13 cellular contexts compared by ENCODE assay signal in genomic region chr3:129599073-129599472, GRCh38. TPM values are rescaled to one million over a fixed set of nuclear protein-coding genes. Genes with fewer than 3 reads are reported as not detected.
DNase-seq lines count a peak whose midpoint lies in the region; ATAC-seq, FAIRE-seq and TF ChIP-seq lines count a peak whose summit lies in the region.
"Had no signal": no experiment of that assay in that cellular context is flagged by ENCODE, and none has a peak within 500 bp of the region (broad histone marks: within the 10 kb centered on the region; RNA-seq: fewer than 3 reads in every experiment).

No MANE protein-coding gene starts in this region.

- peaks cover 0 to 5% of the 10 kb centered on the region in 2 experiments; a peak in 2 of 5 replicates for H3K36me3 ChIP-seq in HepG2 (replicated peaks in 1 of 2; ENCODE audit: control insufficient read depth in 1 of 2, insufficient read depth in 2 of 2, low read length in 2 of 2)
- no peaks in the 10 kb centered on the region for H3K36me3 ChIP-seq in right lobe of liver
- peaks cover 0 to 16% (median 0%) of the 10 kb centered on the region in 4 donors for H3K36me3 ChIP-seq in esophagus muscularis mucosa
- no peaks in the 10 kb centered on the region for H3K36me3 ChIP-seq in osteoblast (ENCODE audit: insufficient read depth, low read length)

- intact Hi-C loops in HepG2 (cut with micrococcal nuclease; ENCODE audit: unreplicated experiment), result no loop called here
- intact Hi-C loops in right lobe of liver (cut with DNase I), result no loop called here
- intact Hi-C loops in esophagus muscularis mucosa (cut with DNase I), result no loop called here

- no peaks in the 10 kb centered on the region for H3K27me3 ChIP-seq in HepG2 (ENCODE audit: control insufficient read depth in 1 of 2, insufficient read depth in 2 of 2, low read length in 2 of 2)
- no peaks in the 10 kb centered on the region for H3K27me3 ChIP-seq in right lobe of liver
- no peaks in the 10 kb centered on the region for H3K27me3 ChIP-seq in esophagus muscularis mucosa
- no peaks in the 10 kb centered on the region for H3K27me3 ChIP-seq in osteoblast (ENCODE audit: insufficient read depth, low read length)

- H3K9me3 ChIP-seq in HepG2 (ENCODE audit: low read length) (no peaks in the 10 kb centered on the region), right lobe of liver (no peaks in the 10 kb centered on the region), esophagus muscularis mucosa (no peaks in the 10 kb centered on the region), osteoblast (ENCODE audit: low read depth, low read length) (no peaks in the 10 kb centered on the region)

- no peak for FAIRE-seq in HepG2 (lab: Jason Lieb, UNC)

- ATAC-seq in HepG2 (no peak), right lobe of liver (no peak), HG03196 (IDR thresholded peaks at IDR 0.05; ENCODE audit: unreplicated experiment) (no peak), HG02678 (IDR thresholded peaks at IDR 0.05; ENCODE audit: unreplicated experiment) (no peak)

- H3K4me1 ChIP-seq in HepG2 (ENCODE audit: insufficient read depth, low read length) (peaks cover 96% of the 10 kb centered on the region), right lobe of liver (peaks cover 0 to 14% (median 6%) of the 10 kb centered on the region in 4 donors), esophagus muscularis mucosa (peaks cover 77 to 100% (median 99%) of the 10 kb centered on the region in 4 donors), osteoblast (ENCODE audit: insufficient read depth, low read length) (peaks cover 86% of the 10 kb centered on the region)

- 91% methylated on average over 9 of the region's 19 CpGs for WGBS in HepG2 (ENCODE audit: low lambda C conversion rate)
- 85% methylated on average over 10 of the region's 19 CpGs for WGBS in right lobe of liver (ENCODE audit: insufficient coverage, low coverage, low lambda C conversion rate, missing lambda C conversion rate)
- WGBS in esophagus muscularis mucosa, result 88% methylated on average over 18 of the region's 19 CpGs

- no peak for TF ChIP-seq RAD21 in HepG2 (CRISPR knock-in tag; IDR thresholded peaks at IDR 0.05)

- POLR2A ChIA-PET in HepG2 (lab: Yijun Ruan, JAX), result no interaction called here

- H3K4me3 ChIP-seq in HepG2 (replicated peaks in 1 of 3; ENCODE audit: insufficient read depth in 1 of 3, low read depth in 2 of 3, low read length in 3 of 3) (no peak overlapping the region), right lobe of liver (no peak overlapping the region), esophagus muscularis mucosa (no peak overlapping the region), osteoblast (ENCODE audit: insufficient read depth, low read length) (peak overlapping the region; percentile 20)

- no peak overlapping the region for H3K9ac ChIP-seq in HepG2 (ENCODE audit: insufficient read depth, low read depth, low read length)

- H4K20me1 ChIP-seq in HepG2 (ENCODE audit: insufficient read depth, low read length), result peaks cover 30% of the 10 kb centered on the region
- H4K20me1 ChIP-seq in osteoblast (ENCODE audit: insufficient read depth, low read length), result peaks cover 53% of the 10 kb centered on the region

- H3K27ac ChIP-seq in HepG2 (ENCODE audit: extremely low read length, insufficient read depth, low read length) (no peak overlapping the region), right lobe of liver (peak overlapping the region in 1 of 3 donors; percentile 77), esophagus muscularis mucosa (replicated peaks in 1 of 4) (peak overlapping the region; percentile 76 to 83 (median 80)), osteoblast (ENCODE audit: low read depth, low read length) (peak overlapping the region; percentile 96)

- TF ChIP-seq EP300 in HepG2 (IDR thresholded peaks at IDR 0.05; ENCODE audit: low read depth in 2 of 2, low read length in 2 of 2) (no peak), HepG2 (CRISPR knock-in tag; IDR thresholded peaks at IDR 0.05; ENCODE audit: borderline replicate concordance) (no peak), esophagus muscularis mucosa (IDR thresholded peaks at IDR 0.05) (no peak)

- H3K79me2 ChIP-seq in HepG2 (ENCODE audit: insufficient read depth, low read length) (peaks cover 80% of the 10 kb centered on the region), osteoblast (ENCODE audit: insufficient read depth, low read length) (peaks cover 91% of the 10 kb centered on the region)

- DNase-seq in HepG2 (ENCODE audit: low spot score), result no peak
- DNase-seq in right lobe of liver, result no peak
- DNase-seq in esophagus muscularis mucosa (ENCODE audit: extremely low spot score), result no peak
- no peak for DNase-seq in osteoblast (ENCODE audit: insufficient read length, low spot score, missing footprints)
- DNase-seq in HuH-7.5 (ENCODE audit: low spot score), result no peak
- no peak for DNase-seq in NCI-H748 treated with DMSO at 0.1 percent for 48 hours (lab: John Stamatoyannopoulos, UW)
- DNase-seq: activated T-cell treated with anti-CD3 and anti-CD28 coated beads for 4 hours; NCI-H510A; SIG-M5; stimulated activated CD4-positive, alpha-beta T cell treated with anti-CD3 and anti-CD28 coated beads, Interleukin-2, amount 100 ng/mL, for 48 hours had no signal

- no TSS peak for BruUV-seq in HepG2 (replicated peaks; lab: Mats Ljungman, UMichigan)

- H3K4me2 ChIP-seq in HepG2 (ENCODE audit: low read depth, low read length) (no peak overlapping the region), osteoblast (ENCODE audit: insufficient read depth, low read length) (peak overlapping the region; percentile 25)

- in situ Hi-C loops in HepG2 (cut with HindIII; ENCODE audit: extremely low pct_ligation_motif_present, low pct_unique_long_range_greater_than_20kb), result no loop called here

- H2AFZ ChIP-seq in HepG2 (ENCODE audit: low read length) (no peak overlapping the region), osteoblast (ENCODE audit: low read length) (no peak overlapping the region)

- TF ChIP-seq CTCF in HepG2 (CRISPR knock-in tag; IDR thresholded peaks at IDR 0.05) (no peak), right lobe of liver (IDR thresholded peaks at IDR 0.05) (no peak), esophagus muscularis mucosa (IDR thresholded peaks at IDR 0.05) (no peak), osteoblast (IDR thresholded peaks at IDR 0.05; ENCODE audit: extremely low read depth, low read depth, low read length) (no peak)

- TF ChIP-seq POLR2A in HepG2 (IDR thresholded peaks at IDR 0.05; ENCODE audit: insufficient read depth in 1 of 2, low read depth in 2 of 2, low read length in 2 of 2), result no peak
- TF ChIP-seq POLR2A in right lobe of liver (IDR thresholded peaks at IDR 0.05), result no peak
- TF ChIP-seq POLR2A in esophagus muscularis mucosa (IDR thresholded peaks at IDR 0.05; ENCODE audit: low read depth), result no peak

- CTCF ChIA-PET in HepG2 (lab: Yijun Ruan, JAX; ENCODE audit: low intra/inter-chr PET ratio, low total read pairs), result no interaction called here

RNA-seq across cellular contexts. Expression of gene PLXND1, which starts 7.4 kb away (rescaled TPM):
- total RNA-seq in HepG2 (2016; rRNA removed; fragmentation: Illumina TruSeq; extraction: Trizol), result 15.9 and 25.3 TPM in 2 replicates
- total RNA-seq in HepG2 (2016; cell fraction: cytosol; rRNA removed; fragmentation: Illumina TruSeq; extraction: Trizol; ENCODE audit: low read depth), result 6.6 and 10.2 TPM in 2 replicates
- total RNA-seq in HepG2 (2016; cell fraction: insoluble cytoplasmic fraction; rRNA removed; fragmentation: Illumina TruSeq; extraction: Trizol), result 17.4 and 18.7 TPM in 2 replicates
- 20.1 and 23.5 TPM in 2 replicates for total RNA-seq in HepG2 (2016; cell fraction: membrane; rRNA removed; fragmentation: Illumina TruSeq; extraction: Trizol)
- total RNA-seq in HepG2 (2016; cell fraction: nucleus; rRNA removed; fragmentation: Illumina TruSeq; extraction: Trizol), result 31.2 and 42.9 TPM in 2 replicates
- 42.0 and 51.9 TPM in 2 replicates for polyA plus RNA-seq in HepG2 (2011; rRNA removed)
- 32.8 and 38.1 TPM in 2 replicates for polyA plus RNA-seq in HepG2 (2011; cell fraction: cytosol; rRNA removed)
- polyA plus RNA-seq in HepG2 (2011; cell fraction: nucleus; rRNA removed), result 227 and 266 TPM in 2 replicates
- 48.7 and 95.9 TPM in 2 replicates for polyA plus RNA-seq in HepG2 (2012)
- 4.4 and 4.6 TPM in 2 replicates for polyA plus RNA-seq in HepG2 (2016; cell fraction: cytosol; fragmentation: Illumina TruSeq; extraction: Trizol; ENCODE audit: low read depth)
- 20.5 and 26.7 TPM in 2 replicates for polyA plus RNA-seq in HepG2 (2016; cell fraction: insoluble cytoplasmic fraction; fragmentation: Illumina TruSeq; extraction: Trizol; ENCODE audit: low read depth)
- 14.3 and 14.5 TPM in 2 replicates for polyA plus RNA-seq in HepG2 (2016; cell fraction: membrane; fragmentation: Illumina TruSeq; extraction: Trizol; ENCODE audit: low read depth)
- 87.9 and 89.2 TPM in 2 replicates for polyA plus RNA-seq in HepG2 (2016; cell fraction: nucleus; fragmentation: Illumina TruSeq; extraction: Trizol; ENCODE audit: insufficient read depth, low read depth)
- polyA minus RNA-seq in HepG2 (2011; rRNA and poly(A)+ RNA removed; ENCODE audit: low replicate concordance), result 25.6 and 59.9 TPM in 2 replicates
- 30.9 and 54.1 TPM in 2 replicates for polyA minus RNA-seq in HepG2 (2011; cell fraction: cytosol; rRNA and poly(A)+ RNA removed)
- polyA minus RNA-seq in HepG2 (2011; cell fraction: nucleus; rRNA and poly(A)+ RNA removed), result 61.7 and 71.7 TPM in 2 replicates
- 10 to 100 TPM; 27.0 to 48.8 (median 29.6) TPM for total RNA-seq in right lobe of liver
- 10 to 100 TPM; 50.5 to 89.9 (median 76.6) TPM for total RNA-seq in esophagus muscularis mucosa
- 126 and 134 TPM in 2 replicates for total RNA-seq in osteoblast

RNA-seq across cellular contexts. Expression of gene H1-8, which starts 56.1 kb away (rescaled TPM):
- total RNA-seq in HepG2 (2016; rRNA removed; fragmentation: Illumina TruSeq; extraction: Trizol) (not detected in 2 replicates), right lobe of liver (not detected), esophagus muscularis mucosa (not detected), osteoblast (not detected in 2 replicates)
- not detected in 2 replicates for total RNA-seq in HepG2 (2016; cell fraction: cytosol; rRNA removed; fragmentation: Illumina TruSeq; extraction: Trizol; ENCODE audit: low read depth)
- total RNA-seq in HepG2 (2016; cell fraction: insoluble cytoplasmic fraction; rRNA removed; fragmentation: Illumina TruSeq; extraction: Trizol), result not detected in 2 replicates
- total RNA-seq in HepG2 (2016; cell fraction: membrane; rRNA removed; fragmentation: Illumina TruSeq; extraction: Trizol), result not detected in 2 replicates
- not detected in 2 replicates for total RNA-seq in HepG2 (2016; cell fraction: nucleus; rRNA removed; fragmentation: Illumina TruSeq; extraction: Trizol)
- polyA plus RNA-seq in HepG2 (2011; rRNA removed), result 0.08 TPM in 1 of 2 replicates, not detected in the other
- 0.09 and 0.12 TPM in 2 replicates for polyA plus RNA-seq in HepG2 (2011; cell fraction: cytosol; rRNA removed)
- polyA plus RNA-seq in HepG2 (2011; cell fraction: nucleus; rRNA removed), result not detected in 2 replicates
- not detected in 2 replicates for polyA plus RNA-seq in HepG2 (2012)
- polyA plus RNA-seq in HepG2 (2016; cell fraction: cytosol; fragmentation: Illumina TruSeq; extraction: Trizol; ENCODE audit: low read depth), result not detected in 2 replicates
- polyA plus RNA-seq in HepG2 (2016; cell fraction: insoluble cytoplasmic fraction; fragmentation: Illumina TruSeq; extraction: Trizol; ENCODE audit: low read depth), result not detected in 2 replicates
- not detected in 2 replicates for polyA plus RNA-seq in HepG2 (2016; cell fraction: membrane; fragmentation: Illumina TruSeq; extraction: Trizol; ENCODE audit: low read depth)
- not detected in 2 replicates for polyA plus RNA-seq in HepG2 (2016; cell fraction: nucleus; fragmentation: Illumina TruSeq; extraction: Trizol; ENCODE audit: insufficient read depth, low read depth)
- not detected in 2 replicates for polyA minus RNA-seq in HepG2 (2011; rRNA and poly(A)+ RNA removed; ENCODE audit: low replicate concordance)
- polyA minus RNA-seq in HepG2 (2011; cell fraction: cytosol; rRNA and poly(A)+ RNA removed), result not detected in 2 replicates
- polyA minus RNA-seq in HepG2 (2011; cell fraction: nucleus; rRNA and poly(A)+ RNA removed), result not detected in 2 replicates
- total RNA-seq: epithelial cell of proximal tubule had no signal
